In the genomic region with DNA sequence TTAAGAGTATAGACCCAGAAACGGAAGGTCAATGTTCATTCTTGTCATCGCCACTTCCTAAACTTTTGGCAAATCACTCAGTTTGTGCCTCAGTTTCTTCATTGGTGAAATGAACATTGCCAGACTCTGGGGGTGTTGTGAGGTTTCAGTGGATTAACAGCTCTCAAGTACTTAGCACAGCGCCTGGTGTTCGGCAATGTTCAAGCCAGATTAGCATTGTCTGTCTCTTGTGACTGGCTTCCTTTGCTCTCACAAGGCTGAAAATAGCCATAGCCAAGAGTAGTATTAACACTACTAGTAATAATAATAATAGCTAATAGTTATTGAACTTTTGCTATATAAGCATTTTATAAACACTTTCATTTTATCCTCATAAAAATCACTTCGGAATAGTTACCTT, we compare ENCODE assay signal across 27 cellular contexts.
"Had no signal": no experiment of that assay in that cellular context is flagged by ENCODE, and none has a peak within 500 bp of the region (broad histone marks: within the 10 kb centered on the region; RNA-seq: fewer than 3 reads in every experiment).

No MANE protein-coding gene starts in this region.

- H3K4me3 Mint-ChIP-seq: memory B cell; natural killer cell; stimulated activated effector memory CD8-positive, alpha-beta T cell treated with anti-CD3 and anti-CD28 coated beads, Interleukin-12 subunit alpha, Interleukin-12 subunit beta, amount 100 ng/mL, for 72 hours had no signal

- H3K27ac Mint-ChIP-seq: memory B cell; natural killer cell; stimulated activated effector memory CD8-positive, alpha-beta T cell treated with anti-CD3 and anti-CD28 coated beads, Interleukin-12 subunit alpha, Interleukin-12 subunit beta, amount 100 ng/mL, for 72 hours had no signal

- H3K27ac ChIP-seq: coronary artery, esophagus muscularis mucosa, foreskin keratinocyte, gastroesophageal sphincter, heart left ventricle, pancreas, thoracic aorta, tibial nerve, upper lobe of right lung, uterus had no signal

- DNase-seq: dermis blood vessel endothelial cell; effector memory CD4-positive, alpha-beta T cell; foreskin keratinocyte; heart left ventricle; kidney; natural killer cell; occipital lobe; pancreas; retina; stimulated activated CD4-positive, alpha-beta T cell treated with anti-CD3 and anti-CD28 coated beads, Interleukin-2, amount 100 ng/mL, for 24 hours; stimulated activated CD4-positive, alpha-beta T cell treated with anti-CD3 and anti-CD28 coated beads, Interleukin-4, amount 100 ng/mL, for 24 hours; stimulated activated naive CD8-positive, alpha-beta T cell treated with anti-CD3 and anti-CD28 coated beads, Interleukin-15, Interleukin-2, amounts not matched to agents 100 U/mL and 50 U/mL, for 24 hours; substantia nigra; upper lobe of right lung; uterus had no signal

- H3K4me3 ChIP-seq: coronary artery, esophagus muscularis mucosa, gastroesophageal sphincter, heart left ventricle, hepatocyte, lung, pancreas, thoracic aorta, tibial nerve, upper lobe of right lung, uterus had no signal

- H3K9me3 ChIP-seq: gastroesophageal sphincter, pancreas, thoracic aorta, upper lobe of right lung, uterus had no signal

- H3K4me2 ChIP-seq: hepatocyte had no signal

- H3K27me3 Mint-ChIP-seq: memory B cell had no signal

- H3K4me1 ChIP-seq: esophagus muscularis mucosa, foreskin keratinocyte, gastroesophageal sphincter, pancreas, tibial nerve, upper lobe of right lung, uterus had no signal

- ATAC-seq: foreskin keratinocyte; gastroesophageal sphincter; left lobe of liver; natural killer cell; pancreas; sciatic nerve; stimulated activated effector memory CD8-positive, alpha-beta T cell treated with anti-CD3 and anti-CD28 coated beads, Interleukin-12 subunit alpha, Interleukin-12 subunit beta, amount 100 ng/mL, for 72 hours; stimulated activated naive CD8-positive, alpha-beta T cell treated with anti-CD3 and anti-CD28 coated beads, Interleukin-15, Interleukin-2, amounts not matched to agents 100 U/mL and 50 U/mL, for 24 hours; upper lobe of right lung had no signal

- H3K27me3 ChIP-seq: esophagus muscularis mucosa, foreskin keratinocyte, gastroesophageal sphincter, heart left ventricle, hepatocyte, pancreas, tibial nerve, upper lobe of right lung, uterus had no signal

- H3K36me3 ChIP-seq: esophagus muscularis mucosa, gastroesophageal sphincter, heart left ventricle, pancreas, thoracic aorta, tibial nerve, upper lobe of right lung, uterus had no signal

- H3K36me3 Mint-ChIP-seq: stimulated activated effector memory CD8-positive, alpha-beta T cell treated with anti-CD3 and anti-CD28 coated beads, Interleukin-12 subunit alpha, Interleukin-12 subunit beta, amount 100 ng/mL, for 72 hours had no signal

- H3K4me1 Mint-ChIP-seq: memory B cell; stimulated activated effector memory CD8-positive, alpha-beta T cell treated with anti-CD3 and anti-CD28 coated beads, Interleukin-12 subunit alpha, Interleukin-12 subunit beta, amount 100 ng/mL, for 72 hours had no signal

- FAIRE-seq: endothelial cell of umbilical vein, kidney, pancreas had no signal
